Comparison of ENCODE assay signal across 8 cellular contexts in the genomic region with DNA sequence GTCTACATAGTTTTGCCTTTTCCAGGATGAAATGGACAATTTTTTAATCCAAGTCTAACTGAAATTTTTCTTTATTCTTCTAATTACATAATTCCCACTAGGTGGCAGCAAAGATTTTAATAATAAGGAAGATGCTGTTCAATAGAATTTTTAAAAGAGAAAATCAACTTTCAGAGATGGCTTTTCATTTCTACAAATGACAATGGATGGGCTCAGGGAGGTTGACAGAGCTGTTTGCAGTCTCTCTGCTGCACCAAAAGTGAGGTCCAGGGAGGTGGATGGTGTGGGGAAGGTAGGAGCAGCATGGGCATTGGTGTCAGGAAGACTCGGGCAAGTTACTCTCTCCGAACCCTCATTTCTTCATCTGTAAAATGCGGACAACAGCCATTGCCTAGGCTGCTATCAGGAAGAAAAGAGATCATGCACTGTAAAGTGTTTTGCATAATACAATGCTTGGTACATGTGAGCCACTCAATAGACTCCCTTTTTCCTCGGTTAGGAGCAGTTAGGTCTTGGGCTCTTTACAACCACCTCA.
DNase-seq lines count a peak whose midpoint lies in the region; ATAC-seq, FAIRE-seq and TF ChIP-seq lines count a peak whose summit lies in the region.

No MANE protein-coding gene starts in this region.

- H3K4me3 ChIP-seq in OCI-LY1 (ENCODE audit: low read depth, low read length, poor library complexity, severe bottlenecking) (no peak overlapping the region), neuronal stem cell (ENCODE audit: low read length in 2 of 2) (no peak overlapping the region)

- no peak overlapping the region for H2BK120ac ChIP-seq in neuronal stem cell (ENCODE audit: low read depth, low read length)

- H3K4me3 Mint-ChIP-seq in nephron progenitor cell = no peak overlapping the region

- no peak overlapping the region for H3K4me2 ChIP-seq in OCI-LY1 (ENCODE audit: low read length)
- H3K4me2 ChIP-seq in neuronal stem cell (ENCODE audit: insufficient read depth, low read length, poor library complexity, severe bottlenecking) = no peak overlapping the region

- no peaks in the 10 kb centered on the region for H3K36me3 Mint-ChIP-seq in nephron progenitor cell (ENCODE audit: low read depth)

- H3K9me3 ChIP-seq in OCI-LY1 (ENCODE audit: low read length) = no peaks in the 10 kb centered on the region
- H3K9me3 ChIP-seq in neuronal stem cell (replicated peaks in 1 of 2; ENCODE audit: control insufficient read depth in 2 of 2, insufficient read depth in 1 of 2, low read depth in 1 of 2, low read length in 2 of 2) = no peaks in the 10 kb centered on the region

- H3K4ac ChIP-seq in neuronal stem cell (ENCODE audit: low read length) = no peak overlapping the region

- H4K20me1 ChIP-seq in OCI-LY1 (ENCODE audit: insufficient read depth, low read length) = no peaks in the 10 kb centered on the region

- no peak overlapping the region for H2BK15ac ChIP-seq in neuronal stem cell (ENCODE audit: low read length)

- no peak for TF ChIP-seq POLR2A in H54 (IDR thresholded peaks at IDR 0.05; ENCODE audit: low read depth, low read length)

- H3K14ac ChIP-seq in neuronal stem cell (ENCODE audit: low read length) = no peak overlapping the region

- H3K36me3 ChIP-seq in OCI-LY1 (ENCODE audit: insufficient read depth, low read length) (no peaks in the 10 kb centered on the region), neuronal stem cell (replicated peaks in 1 of 2; ENCODE audit: control insufficient read depth in 2 of 2, insufficient read depth in 2 of 2, low read length in 2 of 2) (no peaks in the 10 kb centered on the region)

- H2AFZ ChIP-seq in OCI-LY1 (ENCODE audit: low read length) (no peak overlapping the region), neuronal stem cell (ENCODE audit: low read length) (no peak overlapping the region)

- no peaks in the 10 kb centered on the region for H3F3A ChIP-seq in OCI-LY1 (ENCODE audit: insufficient read depth, low read length)

- H3K9me3 Mint-ChIP-seq in nephron progenitor cell = no peaks in the 10 kb centered on the region

- no peaks in the 10 kb centered on the region for H3K79me1 ChIP-seq in neuronal stem cell (ENCODE audit: low read depth, low read length)

- intact Hi-C loops in Right ventricle myocardium inferior (cut with DNase I) = loop anchor here (2.0 to 5.0 kb wide), 4 partner anchors 81 to 234 kb away; no protein-coding TSS in a partner anchor
- intact Hi-C loops in cardiac septum (cut with DNase I) = loop anchor here (2.0 to 5.0 kb wide), 5 partner anchors 76 to 234 kb away; no protein-coding TSS in a partner anchor

- DNase-seq in Right ventricle myocardium inferior (ENCODE audit: missing footprints) (no peak), cardiac septum (ENCODE audit: low spot score) (no peak), nephron progenitor cell (no peak), H54 (ENCODE audit: insufficient read length, low spot score) (no peak), neuronal stem cell (ENCODE audit: low spot score) (no peak)
- no peak for DNase-seq in NK-92 treated with Interleukin-12 subunit alpha and Interleukin-12 subunit beta, amount 100 ng/mL, for 24 hours (lab: John Stamatoyannopoulos, UW)

- FAIRE-seq in endometrium (lab: Jason Lieb, UNC) (peak; percentile 59), H54 (lab: Jason Lieb, UNC) (no peak)

- no peak overlapping the region for H4K8ac ChIP-seq in neuronal stem cell (ENCODE audit: low read depth, low read length)

- peak; percentile 20 for ATAC-seq in Right ventricle myocardium inferior

- no peak overlapping the region for H3K18ac ChIP-seq in neuronal stem cell (ENCODE audit: low read length)

- no peak overlapping the region for H4K91ac ChIP-seq in neuronal stem cell (ENCODE audit: low read depth, low read length, poor library complexity)

- TF ChIP-seq CTCF in OCI-LY1 (IDR thresholded peaks at IDR 0.05; ENCODE audit: low read length) (peak; percentile 63), nephron progenitor cell (IDR thresholded peaks at IDR 0.05) (peak; percentile 48)

- H3K9ac ChIP-seq in OCI-LY1 (ENCODE audit: low read length) (no peak overlapping the region), neuronal stem cell (ENCODE audit: low read depth, low read length, poor library complexity) (no peak overlapping the region)

- H2BK12ac ChIP-seq in neuronal stem cell (ENCODE audit: low read length) = no peak overlapping the region

- H3K27me3 ChIP-seq in OCI-LY1 (ENCODE audit: insufficient read depth, low read length) (no peaks in the 10 kb centered on the region), neuronal stem cell (ENCODE audit: control insufficient read depth in 3 of 3, insufficient read depth in 3 of 3, low read depth in 1 of 3, low read length in 3 of 3) (no peaks in the 10 kb centered on the region)

- no peak overlapping the region for H3K27ac Mint-ChIP-seq in nephron progenitor cell

- no peaks in the 10 kb centered on the region for H3K4me1 ChIP-seq in OCI-LY1 (ENCODE audit: insufficient read depth, low read length, severe bottlenecking)
- peaks cover 0 to 1% of the 10 kb centered on the region in 2 donors for H3K4me1 ChIP-seq in neuronal stem cell (ENCODE audit: control insufficient read depth in 2 of 2, insufficient read depth in 1 of 2, low read depth in 1 of 2, low read length in 2 of 2)

- H3K9me2 ChIP-seq in OCI-LY1 (ENCODE audit: low read depth, low read length) = no peaks in the 10 kb centered on the region

- no peaks in the 10 kb centered on the region for H3K4me1 Mint-ChIP-seq in nephron progenitor cell

- no peaks in the 10 kb centered on the region for H3K27me3 Mint-ChIP-seq in nephron progenitor cell (ENCODE audit: low read depth, poor library complexity)

- H2BK5ac ChIP-seq in neuronal stem cell (ENCODE audit: low read length) = no peak overlapping the region

- WGBS in neuronal stem cell (ENCODE audit: extremely low coverage in 2 of 2, insufficient read length in 2 of 2, insufficient replicate concordance in 1 of 2), 2 donors = no CpG with 5 or more reads among the region's 4 CpGs

- H3K27ac ChIP-seq in OCI-LY1 (ENCODE audit: low read depth, low read length, poor library complexity, severe bottlenecking) (no peak overlapping the region), neuronal stem cell (replicated peaks; ENCODE audit: low read length) (no peak overlapping the region)

- no peak overlapping the region for H2AK5ac ChIP-seq in neuronal stem cell (ENCODE audit: low read depth, low read length)

- no peak overlapping the region for H3K23ac ChIP-seq in neuronal stem cell (ENCODE audit: low read depth, low read length, poor library complexity)

- no peaks in the 10 kb centered on the region for H3K79me2 ChIP-seq in OCI-LY1 (ENCODE audit: insufficient read depth, low read length)
